Comparison of ENCODE assay signal across 11 cellular contexts in the genomic region with DNA sequence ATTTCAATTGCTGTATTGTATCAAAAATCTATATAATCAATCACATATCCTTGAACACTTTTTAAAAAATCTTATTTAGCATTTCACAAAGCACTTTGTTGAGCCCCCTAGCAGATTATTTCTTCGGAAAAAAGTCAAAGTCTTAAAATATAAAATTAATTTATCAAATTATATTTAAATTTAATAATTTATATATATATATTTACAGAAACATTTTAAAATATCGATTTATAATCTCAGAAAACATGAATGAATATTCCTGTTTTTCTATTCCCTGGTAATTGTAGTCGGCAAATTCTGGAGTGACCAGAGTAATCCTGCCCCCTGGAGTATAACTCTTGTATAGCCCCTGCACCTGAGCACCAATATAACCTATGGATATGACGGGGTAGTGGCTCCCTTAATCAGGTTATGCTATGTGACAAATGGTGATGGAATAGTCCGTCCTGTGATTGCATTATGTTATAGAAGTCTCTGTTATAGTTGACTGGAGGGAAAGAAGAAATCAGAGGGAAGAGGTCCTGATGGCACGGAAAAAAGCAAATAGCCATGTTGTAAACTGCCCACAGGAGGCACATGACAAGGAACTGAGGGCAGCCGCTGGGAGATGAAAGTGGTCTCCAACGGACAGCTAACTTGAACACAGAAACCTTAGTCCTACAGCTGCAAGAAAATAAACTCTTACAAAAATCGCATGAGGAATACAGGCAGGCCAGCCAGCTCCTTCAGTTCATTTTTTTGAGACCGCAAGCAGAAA.
DNase-seq lines count a peak whose midpoint lies in the region; ATAC-seq and TF ChIP-seq lines count a peak whose summit lies in the region.
"Had no signal": no experiment of that assay in that cellular context is flagged by ENCODE, and none has a peak within 500 bp of the region (broad histone marks: within the 10 kb centered on the region; RNA-seq: fewer than 3 reads in every experiment).

No MANE protein-coding gene starts in this region.

- no peaks in the 10 kb centered on the region for H3K4me1 ChIP-seq in PC-9 (replicated peaks; ENCODE audit: insufficient read depth)
- no peaks in the 10 kb centered on the region for H3K4me1 ChIP-seq in iPS-15b (ENCODE audit: control insufficient read depth, insufficient read depth, low read length)
- H3K4me1 ChIP-seq in spleen, result no peaks in the 10 kb centered on the region

- CTCF ChIA-PET in PC-9 (lab: Charles Lee), result interaction anchor here (0.6 kb wide), 1 partner anchor 55 kb away, joined by 3 read pairs; no protein-coding TSS in a partner anchor

- H3K27ac ChIP-seq in PC-9 (no peak overlapping the region), spleen (no peak overlapping the region)
- H3K27ac ChIP-seq: ovary had no signal

- peak; percentile 76 for ATAC-seq in HG03432 (IDR thresholded peaks at IDR 0.05; ENCODE audit: unreplicated experiment)
- ATAC-seq in HG03139 (IDR thresholded peaks at IDR 0.05; ENCODE audit: unreplicated experiment), result no peak
- ATAC-seq: activated T-cell treated with anti-CD3 and anti-CD28 coated beads, Interleukin-2, amount 50 U/mL, for 72 hours had no signal

- no peaks in the 10 kb centered on the region for H3K9me3 ChIP-seq in PC-9 (ENCODE audit: insufficient read depth, low read depth)
- no peaks in the 10 kb centered on the region for H3K9me3 ChIP-seq in iPS-15b (ENCODE audit: control insufficient read depth, insufficient read depth, low read length)
- H3K9me3 ChIP-seq in spleen, result no peaks in the 10 kb centered on the region
- H3K9me3 ChIP-seq: ovary had no signal

- H3K79me2 ChIP-seq in PC-9 (ENCODE audit: low read depth), result no peaks in the 10 kb centered on the region

- TF ChIP-seq CTCF in PC-9 (conservative IDR thresholded peaks at IDR 0.05) (peak; percentile 78), spleen (IDR thresholded peaks at IDR 0.05 in 8 of 11, conservative IDR thresholded peaks at IDR 0.05 in 3 of 11) (no peak)

- H2AFZ ChIP-seq in PC-9, result no peak overlapping the region

- no peak overlapping the region for H3K4me2 ChIP-seq in PC-9

- H3K36me3 ChIP-seq in PC-9 (ENCODE audit: low read depth) (no peaks in the 10 kb centered on the region), iPS-15b (ENCODE audit: control insufficient read depth, insufficient read depth, low read length) (no peaks in the 10 kb centered on the region), spleen (no peaks in the 10 kb centered on the region)
- H3K36me3 ChIP-seq: ovary had no signal

- POLR2A ChIA-PET in PC-9 (lab: Charles Lee; ENCODE audit: unreplicated experiment), result no interaction called here

- peak; percentile 60 for DNase-seq in D341Med (ENCODE audit: low spot score)
- peak in 1 of 2 experiments; percentile 49 for DNase-seq in PC-9
- no peak for DNase-seq in activated CD4-positive, alpha-beta T cell treated with anti-CD3 and anti-CD28 coated beads for 1 hour
- DNase-seq in NCI-H774 (lab: John Stamatoyannopoulos, UW), result no peak
- DNase-seq in spleen, result no peak
- DNase-seq: activated T-cell treated with anti-CD3 and anti-CD28 coated beads, Interleukin-2, amount 50 U/mL, for 72 hours; NCI-H510A treated with DMSO at 0.1 percent for 48 hours; ovary had no signal

- no TSS peak for BruUV-seq in PC-9 (replicated peaks; lab: Mats Ljungman, UMichigan)

- 72 to 79% (median 74%) methylated on average over 10 of the region's 10 CpGs for WGBS in spleen, 5 donors

- H3F3A ChIP-seq in PC-9 (ENCODE audit: insufficient read depth, low read depth), result no peaks in the 10 kb centered on the region

- H3K4me3 ChIP-seq in PC-9 (no peak overlapping the region), iPS-15b (ENCODE audit: low read depth, low read length) (peak overlapping the region; percentile 2), spleen (no peak overlapping the region)
- H3K4me3 ChIP-seq: ovary had no signal

- intact Hi-C loops in PC-9 (cut with micrococcal nuclease; ENCODE audit: unreplicated experiment) (no loop called here), spleen (cut with DNase I; ENCODE audit: low total_unique reads) (no loop called here)

- TF ChIP-seq POLR2A in spleen (IDR thresholded peaks at IDR 0.05), result no peak

- no peaks in the 10 kb centered on the region for H4K20me1 ChIP-seq in PC-9 (ENCODE audit: insufficient read depth)

- no peaks in the 10 kb centered on the region for H3K9me2 ChIP-seq in PC-9 (ENCODE audit: insufficient read depth)

- H3K27me3 ChIP-seq in PC-9 (ENCODE audit: insufficient read depth, low read depth) (no peaks in the 10 kb centered on the region), iPS-15b (ENCODE audit: control insufficient read depth, insufficient read depth, low read length) (no peaks in the 10 kb centered on the region), spleen (replicated peaks in 1 of 7) (no peaks in the 10 kb centered on the region)
- H3K27me3 ChIP-seq: ovary had no signal

- H3K9ac ChIP-seq in iPS-15b (ENCODE audit: low read depth, low read length), result no peak overlapping the region
